Comparison of ENCODE assay signal across 9 cellular contexts in genomic region chr2:127640082-127641072, GRCh38. TPM values are rescaled to one million over a fixed set of nuclear protein-coding genes. Genes with fewer than 3 reads are reported as not detected.
DNase-seq lines count a peak whose midpoint lies in the region; ATAC-seq and TF ChIP-seq lines count a peak whose summit lies in the region.
"Had no signal": no experiment of that assay in that cellular context is flagged by ENCODE, and none has a peak within 500 bp of the region (broad histone marks: within the 10 kb centered on the region; RNA-seq: fewer than 3 reads in every experiment).

No MANE protein-coding gene starts in this region.

- no peaks in the 10 kb centered on the region for H3K9me3 ChIP-seq in CD4-positive, CD25-positive, alpha-beta regulatory T cell (ENCODE audit: control insufficient read depth in 2 of 2, low read length in 2 of 2)
- no peaks in the 10 kb centered on the region for H3K9me3 ChIP-seq in stomach smooth muscle (ENCODE audit: control insufficient read depth in 2 of 2, low read length in 2 of 2)

- peaks cover 0 to 79% (median 9%) of the 10 kb centered on the region in 4 donors for H3K4me1 Mint-ChIP-seq in CD4-positive, CD25-positive, alpha-beta regulatory T cell
- H3K4me1 Mint-ChIP-seq in GM23338 (peaks cover 9% of the 10 kb centered on the region; the same call in 2 of the 3 replicates), mesothelial cell of epicardium (peaks cover 7% of the 10 kb centered on the region)

- peak in 2 of 3 donors; percentile 34 to 72 for DNase-seq in CD4-positive, CD25-positive, alpha-beta regulatory T cell
- DNase-seq in GM23338 (ENCODE audit: low spot score) = peak; percentile 65
- peak; percentile 15 for DNase-seq in T follicular helper cell (ENCODE audit: low read depth)
- DNase-seq in fibroblast of villous mesenchyme (ENCODE audit: low read depth) = no peak
- DNase-seq in HCEC 1CT = no peak
- no peak for DNase-seq in mesothelial cell of epicardium (ENCODE audit: low spot score in 2 of 2, unreplicated experiment in 2 of 2)

- H3K9me2 ChIP-seq in GM23338 (ENCODE audit: insufficient read depth) = no peaks in the 10 kb centered on the region

- peak; percentile 24 for ATAC-seq in CD4-positive, CD25-positive, alpha-beta regulatory T cell (ENCODE audit: low read depth in 2 of 2)
- ATAC-seq in GM23338 = peak; percentile 44
- no peak for ATAC-seq in GM21447 (IDR thresholded peaks at IDR 0.05; ENCODE audit: unreplicated experiment)

- H3K9me3 Mint-ChIP-seq in CD4-positive, CD25-positive, alpha-beta regulatory T cell = no peaks in the 10 kb centered on the region
- H3K9me3 Mint-ChIP-seq in GM23338 = no peaks in the 10 kb centered on the region
- no peaks in the 10 kb centered on the region for H3K9me3 Mint-ChIP-seq in mesothelial cell of epicardium

- no peaks in the 10 kb centered on the region for H3K27me3 ChIP-seq in CD4-positive, CD25-positive, alpha-beta regulatory T cell (ENCODE audit: control insufficient read depth, insufficient read depth, low read length)
- no peaks in the 10 kb centered on the region for H3K27me3 ChIP-seq in GM23338 (ENCODE audit: insufficient read depth)
- H3K27me3 ChIP-seq in stomach smooth muscle (ENCODE audit: control insufficient read depth in 1 of 2, insufficient read depth in 2 of 2, low read length in 2 of 2) = no peaks in the 10 kb centered on the region

- no peaks in the 10 kb centered on the region for H3K36me3 ChIP-seq in CD4-positive, CD25-positive, alpha-beta regulatory T cell (ENCODE audit: control insufficient read depth, insufficient read depth, low read length)
- H3K36me3 ChIP-seq in GM23338 (ENCODE audit: insufficient read depth) (no peaks in the 10 kb centered on the region), stomach smooth muscle (ENCODE audit: control insufficient read depth in 2 of 2, insufficient read depth in 2 of 2, low read length in 2 of 2) (peaks cover 20 to 23% of the 10 kb centered on the region in 2 donors)

- peak overlapping the region; percentile 66 for H3K27ac ChIP-seq in CD4-positive, CD25-positive, alpha-beta regulatory T cell (ENCODE audit: insufficient read depth, low read length, poor library complexity, severe bottlenecking)
- H3K27ac ChIP-seq in GM23338 (ENCODE audit: low read depth) = no peak overlapping the region
- H3K27ac ChIP-seq in stomach smooth muscle (ENCODE audit: low read length) = peak overlapping the region; percentile 55

- peak overlapping the region; percentile 41 to 83 (median 68) for H3K4me3 Mint-ChIP-seq in CD4-positive, CD25-positive, alpha-beta regulatory T cell
- H3K4me3 Mint-ChIP-seq in GM23338 (no peak overlapping the region), mesothelial cell of epicardium (no peak overlapping the region)
- H3K4me3 Mint-ChIP-seq: brain had no signal

- no peaks in the 10 kb centered on the region for H4K20me1 ChIP-seq in GM23338 (replicated peaks; ENCODE audit: insufficient read depth)

- H3K27ac Mint-ChIP-seq in CD4-positive, CD25-positive, alpha-beta regulatory T cell = peak overlapping the region; percentile 88 to 93 (median 93)
- H3K27ac Mint-ChIP-seq in GM23338 (no peak overlapping the region), mesothelial cell of epicardium (no peak overlapping the region)

- H3K27me3 Mint-ChIP-seq in CD4-positive, CD25-positive, alpha-beta regulatory T cell = no peaks in the 10 kb centered on the region
- H3K27me3 Mint-ChIP-seq in GM23338 (ENCODE audit: insufficient read depth, low read depth, poor library complexity) (peaks cover 3% of the 10 kb centered on the region), mesothelial cell of epicardium (ENCODE audit: low read depth) (no peaks in the 10 kb centered on the region)
- H3K27me3 Mint-ChIP-seq: brain had no signal

- H3K36me3 Mint-ChIP-seq in CD4-positive, CD25-positive, alpha-beta regulatory T cell = no peaks in the 10 kb centered on the region
- no peaks in the 10 kb centered on the region for H3K36me3 Mint-ChIP-seq in GM23338 (ENCODE audit: low read depth)
- no peaks in the 10 kb centered on the region for H3K36me3 Mint-ChIP-seq in mesothelial cell of epicardium
- H3K36me3 Mint-ChIP-seq: brain had no signal

- no peak overlapping the region for H2AFZ ChIP-seq in GM23338

- no peaks in the 10 kb centered on the region for H3K79me2 ChIP-seq in GM23338 (replicated peaks; ENCODE audit: insufficient read depth)

- H3K4me3 ChIP-seq in CD4-positive, CD25-positive, alpha-beta regulatory T cell (ENCODE audit: low read depth, low read length) = no peak overlapping the region
- H3K4me3 ChIP-seq in GM23338 (no peak overlapping the region), fibroblast of villous mesenchyme (ENCODE audit: low read depth, low read length) (no peak overlapping the region), stomach smooth muscle (ENCODE audit: low read length in 2 of 2) (no peak overlapping the region)

- H3F3A ChIP-seq in GM23338 (replicated peaks; ENCODE audit: low read depth) = no peaks in the 10 kb centered on the region

- no peak overlapping the region for H3K4me2 ChIP-seq in GM23338

- H3K9ac ChIP-seq in stomach smooth muscle (ENCODE audit: low read length in 2 of 2) = no peak overlapping the region

- peaks cover 72% of the 10 kb centered on the region for H3K4me1 ChIP-seq in CD4-positive, CD25-positive, alpha-beta regulatory T cell (ENCODE audit: control insufficient read depth, insufficient read depth, low read length, poor library complexity, severe bottlenecking)
- H3K4me1 ChIP-seq in GM23338 (ENCODE audit: insufficient read depth) = peaks cover 10% of the 10 kb centered on the region; the same call in 1 of the 2 replicates
- H3K4me1 ChIP-seq in stomach smooth muscle (ENCODE audit: control insufficient read depth, insufficient read depth, low read length) = peaks cover 69% of the 10 kb centered on the region

- TF ChIP-seq CTCF in GM23338 (conservative IDR thresholded peaks at IDR 0.05; ENCODE audit: low read depth in 2 of 2) = peak; percentile 55 to 84
- peak; percentile 28 for TF ChIP-seq CTCF in fibroblast of villous mesenchyme (IDR thresholded peaks at IDR 0.05; ENCODE audit: insufficient read depth, low read depth, low read length)
- no peak for TF ChIP-seq CTCF in mesothelial cell of epicardium (IDR thresholded peaks at IDR 0.05; ENCODE audit: unreplicated experiment)

TF ChIP-seq in GM23338, 12 proteins besides CTCF, POLR2A, EP300 and RAD21 (continues in another document):
- no peak for TF ChIP-seq REST (IDR thresholded peaks at IDR 0.05; ENCODE audit: unreplicated experiment)
- no peak for TF ChIP-seq STAT1 (IDR thresholded peaks at IDR 0.05; ENCODE audit: unreplicated experiment)
- TF ChIP-seq EZH2 (IDR thresholded peaks at IDR 0.05; ENCODE audit: low read depth, unreplicated experiment) = no peak
- TF ChIP-seq CREB1 (CRISPR knock-in tag; IDR thresholded peaks at IDR 0.05; ENCODE audit: low read depth) = no peak
- TF ChIP-seq ETS1 (IDR thresholded peaks at IDR 0.05) = no peak
- TF ChIP-seq ZNF114 (CRISPR knock-in tag; IDR thresholded peaks at IDR 0.05) = no peak
- TF ChIP-seq NANOG (IDR thresholded peaks at IDR 0.05; ENCODE audit: borderline replicate concordance) = no peak
- TF ChIP-seq JUNB (IDR thresholded peaks at IDR 0.05; ENCODE audit: unreplicated experiment) = no peak
- TF ChIP-seq ZNF331 (CRISPR knock-in tag; IDR thresholded peaks at IDR 0.05; ENCODE audit: low read depth) = no peak
- no peak for TF ChIP-seq EZH2phosphoT487 (IDR thresholded peaks at IDR 0.05; ENCODE audit: unreplicated experiment)

RNA-seq across cellular contexts. Expression of gene GPR17, which starts 5.6 kb away (rescaled TPM):
- total RNA-seq in CD4-positive, CD25-positive, alpha-beta regulatory T cell = not detected
- not detected for polyA plus RNA-seq in CD4-positive, CD25-positive, alpha-beta regulatory T cell
- total RNA-seq in GM23338 (2014; rRNA removed; shearing (Covaris generic)) = not detected in 2 replicates
- polyA plus RNA-seq in GM23338 (2016; fragmentation: Nextera tagmentation; extraction: Ambion mirVana) = not detected in 2 replicates
- total RNA-seq in fibroblast of villous mesenchyme (not detected in 2 replicates), mesothelial cell of epicardium (not detected in 3 replicates)

RNA-seq across cellular contexts. Expression of gene LIMS2, which starts 35.0 kb away (rescaled TPM):
- 10.8 TPM for total RNA-seq in CD4-positive, CD25-positive, alpha-beta regulatory T cell
- 10 to 100 TPM; 12.6 to 23.8 (median 15.7) TPM for polyA plus RNA-seq in CD4-positive, CD25-positive, alpha-beta regulatory T cell
- total RNA-seq in GM23338 (2014; rRNA removed; shearing (Covaris generic)) = 1.3 and 1.6 TPM in 2 replicates
- polyA plus RNA-seq in GM23338 (2016; fragmentation: Nextera tagmentation; extraction: Ambion mirVana) = 2.6 and 3.5 TPM in 2 replicates
- total RNA-seq in fibroblast of villous mesenchyme (24.8 and 28.9 TPM in 2 replicates), mesothelial cell of epicardium (11.9 to 13.0 TPM (median 11.9 TPM) in 3 replicates)

Comparison
In these comparisons a context has a peak if more than half of its experiments do, and no peak if none do; other contexts are left out.
1. DNase-seq: peak in CD4-positive, CD25-positive, alpha-beta regulatory T cell (2 of 3), GM23338 (single experiment) and T follicular helper cell (single experiment); none in fibroblast of villous mesenchyme (single experiment), HCEC 1CT (single experiment) and mesothelial cell of epicardium (0 of 2).
2. H3K27ac Mint-ChIP-seq: peak in CD4-positive, CD25-positive, alpha-beta regulatory T cell (3 of 3); none in GM23338 (single experiment) and mesothelial cell of epicardium (single experiment).
3. H3K4me3 Mint-ChIP-seq: peak in CD4-positive, CD25-positive, alpha-beta regulatory T cell (4 of 4); none in GM23338 (single experiment) and mesothelial cell of epicardium (single experiment).